ENCODE assay signal across 34 cellular contexts in the genomic region with DNA sequence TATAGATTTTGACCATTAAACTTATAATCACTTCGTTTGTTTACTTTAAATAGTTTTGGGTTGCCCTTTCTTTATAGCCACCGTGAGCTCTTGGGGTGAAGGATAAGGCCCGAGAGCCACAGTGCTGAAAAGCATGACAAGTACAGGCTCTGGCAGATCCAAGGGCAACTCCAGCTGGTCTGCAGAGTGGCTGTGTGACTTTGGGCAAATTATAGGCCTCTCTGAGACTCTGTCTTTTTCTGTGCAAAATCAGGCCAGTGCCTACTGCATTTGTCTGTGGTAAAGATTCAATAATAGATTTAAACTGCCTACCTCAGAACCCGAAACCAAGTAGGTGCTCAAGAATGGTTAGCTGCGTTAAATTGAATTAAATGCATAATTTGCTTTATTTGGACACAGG.
DNase-seq lines count a peak whose midpoint lies in the region; ATAC-seq, FAIRE-seq and TF ChIP-seq lines count a peak whose summit lies in the region.
"Had no signal": no experiment of that assay in that cellular context is flagged by ENCODE, and none has a peak within 500 bp of the region (broad histone marks: within the 10 kb centered on the region; RNA-seq: fewer than 3 reads in every experiment).

No MANE protein-coding gene starts in this region.

- H3K27me3 ChIP-seq in HepG2 (ENCODE audit: control insufficient read depth in 1 of 2, insufficient read depth in 2 of 2, low read length in 2 of 2) (peaks cover 0 to 19% of the 10 kb centered on the region in 2 experiments; a peak in 2 of 5 replicates), right lobe of liver (no peaks in the 10 kb centered on the region), K562 (ENCODE audit: control insufficient read depth in 2 of 2, insufficient read depth in 2 of 2, low read length in 2 of 2) (peaks cover 18 to 23% of the 10 kb centered on the region in 2 experiments; a peak in 4 of 5 replicates)
- H3K27me3 ChIP-seq: BE2C; BLaER1; BLaER1 treated with 17β-estradiol and CSF1 and Interleukin-3, amounts not matched to agents 10 nM and 100 nM had no signal

- H3K27ac ChIP-seq in HepG2 (ENCODE audit: extremely low read length, insufficient read depth, low read length) (no peak overlapping the region), right lobe of liver (no peak overlapping the region), K562 (ENCODE audit: extremely low read depth, low read depth, low read length) (no peak overlapping the region)
- H3K27ac ChIP-seq: 22Rv1; A549; BLaER1; BLaER1 treated with 17β-estradiol and CSF1 and Interleukin-3, amounts not matched to agents 10 nM and 100 nM; C4-2B had no signal

- no peaks in the 10 kb centered on the region for H3K79me2 ChIP-seq in HepG2 (ENCODE audit: insufficient read depth, low read length)
- H3K79me2 ChIP-seq in K562 (ENCODE audit: control insufficient read depth, insufficient read depth, low read length) = no peaks in the 10 kb centered on the region

- H3K4me3 Mint-ChIP-seq in brain = no peak overlapping the region
- H3K4me3 Mint-ChIP-seq: B cell; CD14-positive monocyte; CD4-positive, alpha-beta memory T cell; CD4-positive, alpha-beta T cell; CD4-positive, CD25-positive, alpha-beta regulatory T cell; CD8-positive, alpha-beta memory T cell; CD8-positive, alpha-beta T cell had no signal

- intact Hi-C loops in HepG2 (cut with micrococcal nuclease; ENCODE audit: unreplicated experiment) (no loop called here), right lobe of liver (cut with DNase I) (no loop called here), K562 (cut with micrococcal nuclease) (no loop called here)

- BruUV-seq in HepG2 (replicated peaks; lab: Mats Ljungman, UMichigan) (no TSS peak), K562 (replicated peaks; lab: Mats Ljungman, UMichigan) (no TSS peak)

- DNase-seq in HepG2 (ENCODE audit: low spot score) = no peak
- DNase-seq in right lobe of liver = no peak
- DNase-seq in K562 (ENCODE audit: extremely low read depth in 1 of 4, low spot score in 3 of 4) = no peak
- DNase-seq in NCI-H2227 treated with DMSO at 0.1 percent for 48 hours (lab: John Stamatoyannopoulos, UW) = no peak
- no peak for DNase-seq in pons (ENCODE audit: low spot score)
- DNase-seq: 8988T; ACHN; AML-193; BE2C; Caco-2; Calu3; CD4-positive, alpha-beta memory T cell; CD4-positive, alpha-beta T cell; CD4-positive, CD25-positive, alpha-beta regulatory T cell; CD8-positive, alpha-beta memory T cell; CD8-positive, alpha-beta T cell; COR-L47; DMS 273 treated with DMSO at 0.1 percent for 48 hours; DMS153; DMS53; DMS79; DMS79 treated with DMSO at 0.1 percent for 48 hours; DND-41; EL had no signal

- H3K4me2 ChIP-seq in HepG2 (ENCODE audit: low read depth, low read length) (no peak overlapping the region), K562 (ENCODE audit: insufficient read depth, low read length) (no peak overlapping the region)
- H3K4me2 ChIP-seq: A549; BLaER1; BLaER1 treated with 17β-estradiol and CSF1 and Interleukin-3, amounts not matched to agents 10 nM and 100 nM had no signal

- TF ChIP-seq POLR2A in HepG2 (IDR thresholded peaks at IDR 0.05; ENCODE audit: insufficient read depth in 1 of 2, low read depth in 2 of 2, low read length in 2 of 2) = no peak
- TF ChIP-seq POLR2A in right lobe of liver (IDR thresholded peaks at IDR 0.05) = no peak
- no peak for TF ChIP-seq POLR2A in K562 (conservative IDR thresholded peaks at IDR 0.05)

- in situ Hi-C loops in HepG2 (cut with HindIII; ENCODE audit: extremely low pct_ligation_motif_present, low pct_unique_long_range_greater_than_20kb) = no loop called here
- in situ Hi-C loops in K562 (cut with MboI) = no loop called here

- H3K9ac ChIP-seq in HepG2 (ENCODE audit: insufficient read depth, low read depth, low read length) = no peak overlapping the region
- no peak overlapping the region for H3K9ac ChIP-seq in K562 (ENCODE audit: insufficient read depth in 1 of 2, low read depth in 2 of 2, low read length in 2 of 2)
- H3K9ac ChIP-seq: BLaER1; BLaER1 treated with 17β-estradiol and CSF1 and Interleukin-3, amounts not matched to agents 10 nM and 100 nM had no signal

- H4K20me1 ChIP-seq in HepG2 (ENCODE audit: insufficient read depth, low read length) (no peaks in the 10 kb centered on the region), K562 (replicated peaks; ENCODE audit: control insufficient read depth, insufficient read depth, low read length) (no peaks in the 10 kb centered on the region)
- H4K20me1 ChIP-seq: BLaER1; BLaER1 treated with 17β-estradiol and CSF1 and Interleukin-3, amounts not matched to agents 10 nM and 100 nM had no signal

- H3K4me1 ChIP-seq in HepG2 (ENCODE audit: insufficient read depth, low read length) (no peaks in the 10 kb centered on the region), right lobe of liver (no peaks in the 10 kb centered on the region), K562 (replicated peaks in 1 of 2; ENCODE audit: control insufficient read depth in 2 of 2, insufficient read depth in 2 of 2, low read length in 2 of 2) (no peaks in the 10 kb centered on the region)
- H3K4me1 ChIP-seq: A549; BE2C; BLaER1; BLaER1 treated with 17β-estradiol and CSF1 and Interleukin-3, amounts not matched to agents 10 nM and 100 nM; Caco-2 had no signal

- peaks cover 33% of the 10 kb centered on the region for H3K4me1 Mint-ChIP-seq in brain
- H3K4me1 Mint-ChIP-seq: B cell; CD14-positive monocyte; CD4-positive, alpha-beta memory T cell; CD4-positive, CD25-positive, alpha-beta regulatory T cell; CD8-positive, alpha-beta memory T cell had no signal

- H3K9me1 ChIP-seq in K562 (ENCODE audit: control insufficient read depth, insufficient read depth, low read length) = no peaks in the 10 kb centered on the region

- peak overlapping the region in 3 of 5 experiments; percentile 81 to 93 (median 89) for H3K27ac Mint-ChIP-seq in brain
- H3K27ac Mint-ChIP-seq: B cell; CD14-positive monocyte; CD4-positive, alpha-beta memory T cell; CD4-positive, alpha-beta T cell; CD4-positive, CD25-positive, alpha-beta regulatory T cell; CD8-positive, alpha-beta memory T cell; CD8-positive, alpha-beta T cell had no signal

- no peak for TF ChIP-seq RAD21 in HepG2 (CRISPR knock-in tag; IDR thresholded peaks at IDR 0.05)
- no peak for TF ChIP-seq RAD21 in K562 (CRISPR knock-in tag; conservative IDR thresholded peaks at IDR 0.05 in 1 of 2, IDR thresholded peaks at IDR 0.05 in 1 of 2)

- H3K36me3 ChIP-seq in HepG2 (replicated peaks in 1 of 2; ENCODE audit: control insufficient read depth in 1 of 2, insufficient read depth in 2 of 2, low read length in 2 of 2) = no peaks in the 10 kb centered on the region
- no peaks in the 10 kb centered on the region for H3K36me3 ChIP-seq in right lobe of liver
- H3K36me3 ChIP-seq in K562 (ENCODE audit: control insufficient read depth, insufficient read depth, low read length) = no peaks in the 10 kb centered on the region
- H3K36me3 ChIP-seq: BE2C; BLaER1; BLaER1 treated with 17β-estradiol and CSF1 and Interleukin-3, amounts not matched to agents 10 nM and 100 nM had no signal

- H3K4me3 ChIP-seq in HepG2 (replicated peaks in 1 of 3; ENCODE audit: insufficient read depth in 1 of 3, low read depth in 2 of 3, low read length in 3 of 3) (no peak overlapping the region), right lobe of liver (no peak overlapping the region), K562 (no peak overlapping the region)
- H3K4me3 ChIP-seq: A549; BLaER1; BLaER1 treated with 17β-estradiol and CSF1 and Interleukin-3, amounts not matched to agents 10 nM and 100 nM had no signal

- CTCF ChIA-PET in HepG2 (lab: Yijun Ruan, JAX; ENCODE audit: low intra/inter-chr PET ratio, low total read pairs) = no interaction called here
- CTCF ChIA-PET in K562 (lab: Yijun Ruan, JAX; ENCODE audit: low intra/inter-chr PET ratio) = no interaction called here

- no peak for FAIRE-seq in HepG2 (lab: Jason Lieb, UNC)
- FAIRE-seq in K562 (lab: Jason Lieb, UNC) = no peak
- FAIRE-seq: A204.1, A549, D721Med had no signal

- H3K9me3 Mint-ChIP-seq in brain = peaks cover 8 to 24% (median 11%) of the 10 kb centered on the region in 5 experiments
- H3K9me3 Mint-ChIP-seq: CD8-positive, alpha-beta T cell had no signal

- ATAC-seq in HepG2 (no peak), right lobe of liver (no peak), K562 (no peak)
- ATAC-seq: A549; CD8-positive, alpha-beta T cell had no signal

- TF ChIP-seq EP300 in HepG2 (IDR thresholded peaks at IDR 0.05; ENCODE audit: low read depth in 2 of 2, low read length in 2 of 2) (no peak), HepG2 (CRISPR knock-in tag; IDR thresholded peaks at IDR 0.05; ENCODE audit: borderline replicate concordance) (no peak), K562 (IDR thresholded peaks at IDR 0.05; ENCODE audit: low read length) (no peak)

- H3K27me3 Mint-ChIP-seq in brain = no peaks in the 10 kb centered on the region
- H3K27me3 Mint-ChIP-seq: B cell; CD4-positive, alpha-beta T cell had no signal

- WGBS in HepG2 (ENCODE audit: low lambda C conversion rate) = 12% methylated on average over 5 of the region's 5 CpGs
- WGBS in right lobe of liver (ENCODE audit: insufficient coverage, low coverage, low lambda C conversion rate, missing lambda C conversion rate) = 85% methylated on average over 5 of the region's 5 CpGs
- WGBS in K562 (ENCODE audit: insufficient coverage, low coverage, missing lambda C conversion rate) = 4% methylated on average over 5 of the region's 5 CpGs

- H2AFZ ChIP-seq in HepG2 (ENCODE audit: low read length) = no peak overlapping the region
- no peak overlapping the region for H2AFZ ChIP-seq in K562 (ENCODE audit: low read depth, low read length)

- H3K9me3 ChIP-seq in HepG2 (ENCODE audit: low read length) = no peaks in the 10 kb centered on the region
- no peaks in the 10 kb centered on the region for H3K9me3 ChIP-seq in right lobe of liver
- H3K9me3 ChIP-seq in K562 (replicated peaks; ENCODE audit: control insufficient read depth, insufficient read depth, low read depth, low read length) = no peaks in the 10 kb centered on the region
- H3K9me3 ChIP-seq: A549, BE2C, Caco-2 had no signal

- POLR2A ChIA-PET in HepG2 (lab: Yijun Ruan, JAX) = no interaction called here
- POLR2A ChIA-PET in K562 (lab: Yijun Ruan, JAX) = no interaction called here

- TF ChIP-seq CTCF in HepG2 (CRISPR knock-in tag; IDR thresholded peaks at IDR 0.05) = no peak
- TF ChIP-seq CTCF in right lobe of liver (IDR thresholded peaks at IDR 0.05) = no peak
- TF ChIP-seq CTCF in K562 (IDR thresholded peaks at IDR 0.05 in 2 of 3, conservative IDR thresholded peaks at IDR 0.05 in 1 of 3; ENCODE audit: insufficient read depth in 2 of 3, low read depth in 1 of 3, low read length in 3 of 3) = no peak
- no peak for TF ChIP-seq CTCF in brain (conservative IDR thresholded peaks at IDR 0.05)

- peaks cover 11% of the 10 kb centered on the region for H3K36me3 Mint-ChIP-seq in brain
- H3K36me3 Mint-ChIP-seq: CD14-positive monocyte; CD4-positive, alpha-beta memory T cell; CD4-positive, CD25-positive, alpha-beta regulatory T cell; CD8-positive, alpha-beta memory T cell; CD8-positive, alpha-beta T cell had no signal

TF ChIP-seq in K562, 482 proteins besides CTCF, POLR2A, EP300 and RAD21:
- TF ChIP-seq RBM25 (IDR thresholded peaks at IDR 0.05; ENCODE audit: low read depth, low read length, severe bottlenecking) = peak; percentile 67
- no peak for TF ChIP-seq GABPB1 (CRISPR knock-in tag; IDR thresholded peaks at IDR 0.05)
- TF ChIP-seq ZFP36 (IDR thresholded peaks at IDR 0.05; ENCODE audit: low read depth, low read length, partially characterized antibody) = peak; percentile 18
TF ChIP-seq in K562: peak in this region for 2.
